In genomic region chr1:119112244-119112643, GRCh38 we compare ENCODE assay signal across 3 cellular contexts.
"Had no signal": no experiment of that assay in that cellular context is flagged by ENCODE, and none has a peak within 500 bp of the region (broad histone marks: within the 10 kb centered on the region; RNA-seq: fewer than 3 reads in every experiment).

No MANE protein-coding gene starts in this region.

- DNase-seq: GDM1, GF-D8 had no signal

- H3K4me3 ChIP-seq: GM12878 had no signal
